Comparison of ENCODE assay signal across 14 cellular contexts in the genomic region with DNA sequence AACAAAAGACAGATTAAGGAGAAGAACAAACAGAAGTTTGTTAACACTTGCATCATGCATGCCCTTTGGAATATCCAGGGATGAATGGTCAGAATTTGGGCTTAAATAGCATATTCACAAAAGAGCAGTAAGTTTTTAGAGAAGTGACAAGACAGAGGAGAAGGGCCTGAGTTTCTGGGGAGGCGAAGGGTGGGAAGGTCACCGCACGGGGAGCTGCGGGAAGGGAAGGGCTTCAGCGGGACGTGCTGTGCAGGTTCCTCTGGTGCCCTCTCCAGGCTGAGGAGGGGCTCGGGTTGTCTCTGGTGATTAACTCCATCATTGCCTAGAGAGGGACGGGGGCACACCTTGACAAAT. TPM values are rescaled to one million over a fixed set of nuclear protein-coding genes. Genes with fewer than 3 reads are reported as not detected.
DNase-seq lines count a peak whose midpoint lies in the region; FAIRE-seq and TF ChIP-seq lines count a peak whose summit lies in the region.
"Had no signal": no experiment of that assay in that cellular context is flagged by ENCODE, and none has a peak within 500 bp of the region (broad histone marks: within the 10 kb centered on the region; RNA-seq: fewer than 3 reads in every experiment).

No MANE protein-coding gene starts in this region.

- H3K27me3 Mint-ChIP-seq in neural progenitor cell (ENCODE audit: insufficient read depth, low read depth), result peaks cover 4% of the 10 kb centered on the region

- TF ChIP-seq POLR2A in esophagus muscularis mucosa (IDR thresholded peaks at IDR 0.05; ENCODE audit: low read depth), result no peak

- H3K79me2 ChIP-seq in neural progenitor cell (ENCODE audit: low read depth) (no peaks in the 10 kb centered on the region), MM.1S (ENCODE audit: low read length) (no peaks in the 10 kb centered on the region)

- intact Hi-C loops in esophagus muscularis mucosa (cut with DNase I), result no loop called here

- peak overlapping the region; percentile 66 for H3K4me2 ChIP-seq in neural progenitor cell
- no peak overlapping the region for H3K4me2 ChIP-seq in MM.1S (ENCODE audit: low read depth, low read length)

- H3F3A ChIP-seq in neural progenitor cell (ENCODE audit: low read depth) (peaks cover 34% of the 10 kb centered on the region), MM.1S (ENCODE audit: insufficient read depth, low read length) (peaks cover 13% of the 10 kb centered on the region)

- DNase-seq in D721Med (ENCODE audit: insufficient read length, low spot score) (no peak), OCI-M1 (lab: John Stamatoyannopoulos, UW) (peak; percentile 83), esophagus muscularis mucosa (ENCODE audit: extremely low spot score) (no peak), neural progenitor cell (ENCODE audit: low spot score) (peak; percentile 76), NCI-H187 (lab: John Stamatoyannopoulos, UW) (no peak), NCI-H2107 (lab: John Stamatoyannopoulos, UW) (no peak), RKO (ENCODE audit: low spot score) (no peak), MM.1S (no peak)
- DNase-seq: DMS79 treated with DMSO at 0.1 percent for 48 hours; MV-4-11; SHP77; stimulated activated CD4-positive, alpha-beta T cell treated with anti-CD3 and anti-CD28 coated beads, Interleukin-15, amount 100 ng/mL, for 24 hours had no signal

- H3K9ac ChIP-seq in neural progenitor cell (no peak overlapping the region), MM.1S (ENCODE audit: low read length) (no peak overlapping the region)

- H3K9me3 Mint-ChIP-seq in neural progenitor cell, result no peaks in the 10 kb centered on the region

- H3K4me1 Mint-ChIP-seq in neural progenitor cell, result peaks cover 39% of the 10 kb centered on the region

- WGBS in esophagus muscularis mucosa, result 38% methylated on average over 8 of the region's 8 CpGs

- H3K9me2 ChIP-seq in MM.1S (replicated peaks; ENCODE audit: insufficient read depth, low read length), result no peaks in the 10 kb centered on the region

- no peak overlapping the region for H2AFZ ChIP-seq in neural progenitor cell (replicated peaks)
- no peak overlapping the region for H2AFZ ChIP-seq in MM.1S (ENCODE audit: low read length)

- H3K4me3 ChIP-seq in esophagus muscularis mucosa, result no peak overlapping the region
- H3K4me3 ChIP-seq in neural progenitor cell, result peak overlapping the region; percentile 28
- no peak overlapping the region for H3K4me3 ChIP-seq in MM.1S (ENCODE audit: low read length)
- H3K4me3 ChIP-seq: thoracic aorta had no signal

- H3K27me3 ChIP-seq in esophagus muscularis mucosa (no peaks in the 10 kb centered on the region), neural progenitor cell (peaks cover 42% of the 10 kb centered on the region), MM.1S (replicated peaks; ENCODE audit: insufficient read depth, low read length) (no peaks in the 10 kb centered on the region)

- peaks cover 7% of the 10 kb centered on the region for H3K36me3 Mint-ChIP-seq in neural progenitor cell

- peaks cover 4 to 84% (median 55%) of the 10 kb centered on the region in 4 donors for H3K36me3 ChIP-seq in esophagus muscularis mucosa
- no peaks in the 10 kb centered on the region for H3K36me3 ChIP-seq in neural progenitor cell
- H3K36me3 ChIP-seq in MM.1S (replicated peaks; ENCODE audit: insufficient read depth, low read length), result peaks cover 13% of the 10 kb centered on the region
- H3K36me3 ChIP-seq: thoracic aorta had no signal

- no peak for FAIRE-seq in D721Med (lab: Jason Lieb, UNC)
- FAIRE-seq: keratinocyte had no signal

- peak; percentile 54 for TF ChIP-seq CTCF in D721Med (IDR thresholded peaks at IDR 0.05; ENCODE audit: insufficient read depth, missing control alignments)
- TF ChIP-seq CTCF in esophagus muscularis mucosa (IDR thresholded peaks at IDR 0.05), result no peak
- TF ChIP-seq CTCF in neural progenitor cell (IDR thresholded peaks at IDR 0.05), result peak; percentile 57
- no peak for TF ChIP-seq CTCF in MM.1S (IDR thresholded peaks at IDR 0.05; ENCODE audit: low read length)

- H3K27ac ChIP-seq in esophagus muscularis mucosa (replicated peaks in 1 of 4) (peak overlapping the region; percentile 10 to 92 (median 39)), neural progenitor cell (no peak overlapping the region), MM.1S (ENCODE audit: low read length) (no peak overlapping the region)

- peaks cover 13% of the 10 kb centered on the region for H4K20me1 ChIP-seq in neural progenitor cell (ENCODE audit: low read depth)
- H4K20me1 ChIP-seq in MM.1S (ENCODE audit: insufficient read depth, low read length), result no peaks in the 10 kb centered on the region

- TF ChIP-seq EP300 in esophagus muscularis mucosa (IDR thresholded peaks at IDR 0.05), result no peak

- H3K4me3 Mint-ChIP-seq in neural progenitor cell, result no peak overlapping the region

- peak overlapping the region; percentile 25 for H3K27ac Mint-ChIP-seq in neural progenitor cell

- H3K4me1 ChIP-seq in esophagus muscularis mucosa (peaks cover 61 to 75% (median 67%) of the 10 kb centered on the region in 4 donors), neural progenitor cell (peaks cover 53% of the 10 kb centered on the region), MM.1S (ENCODE audit: low read length) (peaks cover 13% of the 10 kb centered on the region)

- H3K9me3 ChIP-seq in esophagus muscularis mucosa (no peaks in the 10 kb centered on the region), neural progenitor cell (ENCODE audit: low read depth) (no peaks in the 10 kb centered on the region), MM.1S (replicated peaks; ENCODE audit: insufficient read depth, low read length) (no peaks in the 10 kb centered on the region)
- H3K9me3 ChIP-seq: thoracic aorta had no signal

RNA-seq across cellular contexts. Expression of a gene that starts 10.4 kb away (rescaled TPM):
- 10 to 100 TPM; 17.5 to 24.4 (median 19.5) TPM for total RNA-seq in esophagus muscularis mucosa
- 60.2 and 81.0 TPM in 2 replicates for total RNA-seq in neural progenitor cell (ENCODE audit: low replicate concordance)

RNA-seq across cellular contexts. Expression of a gene that starts 11.7 kb away (rescaled TPM):
- total RNA-seq in esophagus muscularis mucosa (100 to 1,000 TPM in 2 of 4 donors, 10 to 100 TPM in 2; 32.0 to 413 (median 126) TPM), neural progenitor cell (ENCODE audit: low replicate concordance) (0.71 TPM in 1 of 2 replicates, not detected in the other)

RNA-seq across cellular contexts. Expression of a gene that starts 30.7 kb away (rescaled TPM):
- total RNA-seq in esophagus muscularis mucosa (10 to 100 TPM; 27.6 to 41.5 (median 32.7) TPM), neural progenitor cell (ENCODE audit: low replicate concordance) (3.1 and 9.7 TPM in 2 replicates)

Comparison
In these comparisons a context has a peak if more than half of its experiments do, and no peak if none do; other contexts are left out.
1. DNase-seq: peak in OCI-M1 (single experiment) and neural progenitor cell (single experiment); none in D721Med (single experiment), esophagus muscularis mucosa (single experiment), NCI-H187 (0 of 2), NCI-H2107 (single experiment), RKO (single experiment) and MM.1S (single experiment).
2. CTCF ChIP-seq: peak in D721Med (single experiment) and neural progenitor cell (single experiment); none in esophagus muscularis mucosa (0 of 3) and MM.1S (single experiment).
3. H3K27ac ChIP-seq: peak in esophagus muscularis mucosa (4 of 4); none in neural progenitor cell (single experiment) and MM.1S (single experiment).
4. RNA of a gene that starts 11.7 kb away (total RNA-seq): 32.0 to 413 TPM in esophagus muscularis mucosa; 0.71 TPM in neural progenitor cell; every median in the first group is over 10 times any median in the second.